ENCODE assay signal across 1 cellular context in the genomic region with DNA sequence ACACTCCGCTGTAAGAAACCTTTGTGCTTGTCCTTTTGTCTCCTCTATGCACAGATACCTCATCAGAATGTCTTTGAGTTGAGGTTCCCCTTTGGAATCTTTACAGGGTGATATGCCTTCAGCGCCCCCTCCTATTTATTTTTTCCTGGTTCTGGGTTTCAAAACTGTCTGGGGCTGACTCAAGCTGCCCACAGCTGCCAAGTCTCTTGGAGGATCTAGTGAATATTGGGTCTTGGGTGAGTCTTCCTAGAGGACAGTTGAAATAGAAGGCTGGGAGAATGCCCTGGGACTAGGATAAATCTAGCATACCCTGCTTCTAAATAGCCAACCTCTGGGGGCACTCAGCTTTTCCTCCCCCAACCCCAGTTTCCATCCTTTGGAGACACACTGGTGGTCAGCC.
TF ChIP-seq lines count a peak whose summit lies in the region.

No MANE protein-coding gene starts in this region.

TF ChIP-seq in K562, 482 proteins besides CTCF, POLR2A, EP300 and RAD21:
- TF ChIP-seq, protein P1, sequence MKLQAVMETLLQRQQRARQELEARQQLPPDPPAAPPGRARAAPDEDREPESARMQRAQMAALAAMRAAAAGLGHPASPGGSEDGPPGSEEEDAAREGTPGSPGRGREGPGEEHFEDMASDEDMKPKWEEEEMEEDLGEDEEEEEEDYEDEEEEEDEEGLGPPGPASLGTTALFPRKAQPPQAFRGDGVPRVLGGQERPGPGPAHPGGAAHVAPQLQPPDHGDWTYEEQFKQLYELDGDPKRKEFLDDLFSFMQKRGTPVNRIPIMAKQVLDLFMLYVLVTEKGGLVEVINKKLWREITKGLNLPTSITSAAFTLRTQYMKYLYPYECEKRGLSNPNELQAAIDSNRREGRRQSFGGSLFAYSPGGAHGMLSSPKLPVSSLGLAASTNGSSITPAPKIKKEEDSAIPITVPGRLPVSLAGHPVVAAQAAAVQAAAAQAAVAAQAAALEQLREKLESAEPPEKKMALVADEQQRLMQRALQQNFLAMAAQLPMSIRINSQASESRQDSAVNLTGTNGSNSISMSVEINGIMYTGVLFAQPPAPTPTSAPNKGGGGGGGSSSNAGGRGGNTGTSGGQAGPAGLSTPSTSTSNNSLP (IDR thresholded peaks at IDR 0.05; ENCODE audit: borderline replicate concordance, low read depth, low read length): no peak
- no peak for TF ChIP-seq POLR2AphosphoS5 (IDR thresholded peaks at IDR 0.05; ENCODE audit: control insufficient read depth, insufficient read depth, low read depth, low read length)
- TF ChIP-seq, protein P2, sequence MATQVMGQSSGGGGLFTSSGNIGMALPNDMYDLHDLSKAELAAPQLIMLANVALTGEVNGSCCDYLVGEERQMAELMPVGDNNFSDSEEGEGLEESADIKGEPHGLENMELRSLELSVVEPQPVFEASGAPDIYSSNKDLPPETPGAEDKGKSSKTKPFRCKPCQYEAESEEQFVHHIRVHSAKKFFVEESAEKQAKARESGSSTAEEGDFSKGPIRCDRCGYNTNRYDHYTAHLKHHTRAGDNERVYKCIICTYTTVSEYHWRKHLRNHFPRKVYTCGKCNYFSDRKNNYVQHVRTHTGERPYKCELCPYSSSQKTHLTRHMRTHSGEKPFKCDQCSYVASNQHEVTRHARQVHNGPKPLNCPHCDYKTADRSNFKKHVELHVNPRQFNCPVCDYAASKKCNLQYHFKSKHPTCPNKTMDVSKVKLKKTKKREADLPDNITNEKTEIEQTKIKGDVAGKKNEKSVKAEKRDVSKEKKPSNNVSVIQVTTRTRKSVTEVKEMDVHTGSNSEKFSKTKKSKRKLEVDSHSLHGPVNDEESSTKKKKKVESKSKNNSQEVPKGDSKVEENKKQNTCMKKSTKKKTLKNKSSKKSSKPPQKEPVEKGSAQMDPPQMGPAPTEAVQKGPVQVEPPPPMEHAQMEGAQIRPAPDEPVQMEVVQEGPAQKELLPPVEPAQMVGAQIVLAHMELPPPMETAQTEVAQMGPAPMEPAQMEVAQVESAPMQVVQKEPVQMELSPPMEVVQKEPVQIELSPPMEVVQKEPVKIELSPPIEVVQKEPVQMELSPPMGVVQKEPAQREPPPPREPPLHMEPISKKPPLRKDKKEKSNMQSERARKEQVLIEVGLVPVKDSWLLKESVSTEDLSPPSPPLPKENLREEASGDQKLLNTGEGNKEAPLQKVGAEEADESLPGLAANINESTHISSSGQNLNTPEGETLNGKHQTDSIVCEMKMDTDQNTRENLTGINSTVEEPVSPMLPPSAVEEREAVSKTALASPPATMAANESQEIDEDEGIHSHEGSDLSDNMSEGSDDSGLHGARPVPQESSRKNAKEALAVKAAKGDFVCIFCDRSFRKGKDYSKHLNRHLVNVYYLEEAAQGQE (CRISPR knock-in tag; IDR thresholded peaks at IDR 0.05; ENCODE audit: low read depth): no peak
- TF ChIP-seq U2AF2 (optimal IDR thresholded peaks at IDR 0.05; ENCODE audit: low read depth, low read length): no peak
- TF ChIP-seq SMAD2 (IDR thresholded peaks at IDR 0.05; ENCODE audit: low read depth, low read length): no peak
- TF ChIP-seq ZNF239 (CRISPR knock-in tag; IDR thresholded peaks at IDR 0.05): no peak
- no peak for TF ChIP-seq IFI16 (CRISPR knock-in tag; IDR thresholded peaks at IDR 0.05)
- TF ChIP-seq BDP1 (IDR thresholded peaks at IDR 0.05; ENCODE audit: insufficient read depth, insufficient read length): no peak
- TF ChIP-seq ZBTB8A (IDR thresholded peaks at IDR 0.05; ENCODE audit: partially characterized antibody): no peak
- TF ChIP-seq ZNF197 (CRISPR knock-in tag; IDR thresholded peaks at IDR 0.05; ENCODE audit: low read depth): no peak
- TF ChIP-seq MBD1 (CRISPR knock-in tag; IDR thresholded peaks at IDR 0.05): no peak
